Comparison of ENCODE assay signal across 3 cellular contexts in the genomic region with DNA sequence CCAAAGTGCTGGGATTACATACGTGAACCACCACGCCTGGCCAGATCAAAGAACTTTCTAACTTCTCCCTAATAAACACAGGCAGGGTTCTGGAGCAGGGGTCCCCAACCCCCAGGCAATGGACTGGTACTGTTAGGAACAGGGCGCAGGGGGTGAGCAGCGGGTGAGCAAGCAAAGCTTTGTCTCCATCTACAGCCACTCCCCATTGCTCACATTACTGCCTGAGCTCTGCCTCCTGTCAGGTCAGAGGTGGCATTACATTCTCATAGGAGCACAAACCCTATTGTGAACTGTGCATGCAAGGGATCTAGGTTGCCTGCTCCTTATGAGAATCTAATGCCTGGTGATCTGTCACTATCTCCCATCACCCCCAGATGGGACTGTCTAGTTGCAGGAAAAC. TPM values are rescaled to one million over a fixed set of nuclear protein-coding genes. Genes with fewer than 3 reads are reported as not detected.
"Had no signal": no experiment of that assay in that cellular context is flagged by ENCODE, and none has a peak within 500 bp of the region (broad histone marks: within the 10 kb centered on the region; RNA-seq: fewer than 3 reads in every experiment).

No MANE protein-coding gene starts in this region.

RNA-seq across cellular contexts. Expression of gene KCNK18, which starts 11.5 kb away (rescaled TPM):
- total RNA-seq: SK-MEL-5 had no signal
- polyA plus RNA-seq: IgD-negative memory B cell, SK-N-SH had no signal

RNA-seq across cellular contexts. Expression of gene VAX1, which starts 47.7 kb away (rescaled TPM):
- polyA plus RNA-seq: IgD-negative memory B cell, SK-N-SH had no signal

RNA-seq across cellular contexts. Expression of gene SLC18A2, which starts 55.1 kb away (rescaled TPM):
- total RNA-seq: SK-MEL-5 had no signal
- polyA plus RNA-seq: SK-N-SH had no signal
